11 cellular contexts compared by ENCODE assay signal in the genomic region with DNA sequence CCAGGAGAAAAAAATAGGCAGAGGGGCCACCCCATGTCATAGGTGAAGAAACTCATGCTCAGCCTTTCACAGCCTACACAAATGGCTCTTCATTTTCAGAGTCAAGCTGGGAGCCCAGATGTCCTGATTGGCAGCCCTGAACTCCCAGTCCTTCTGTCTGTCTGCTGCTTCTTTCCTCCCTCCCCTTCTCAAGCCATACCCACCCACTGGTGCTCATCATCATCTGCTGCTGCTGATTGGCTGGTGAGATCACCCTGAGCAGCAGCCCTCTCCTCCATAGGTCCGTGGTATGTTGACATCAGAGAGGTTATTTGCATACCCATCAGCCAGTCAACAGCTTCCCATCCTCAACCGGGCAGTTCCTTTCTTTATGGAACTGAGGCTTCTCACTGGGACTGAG. TPM values are rescaled to one million over a fixed set of nuclear protein-coding genes. Genes with fewer than 3 reads are reported as not detected.
DNase-seq lines count a peak whose midpoint lies in the region; ATAC-seq and TF ChIP-seq lines count a peak whose summit lies in the region.
"Had no signal": no experiment of that assay in that cellular context is flagged by ENCODE, and none has a peak within 500 bp of the region (broad histone marks: within the 10 kb centered on the region; RNA-seq: fewer than 3 reads in every experiment).

No MANE protein-coding gene starts in this region.

- ATAC-seq in left lobe of liver (no peak), right cardiac atrium (no peak), GM18519 (IDR thresholded peaks at IDR 0.05; ENCODE audit: low FRiP score, unreplicated experiment) (no peak)
- ATAC-seq: GM12878 had no signal

- H3K9me3 Mint-ChIP-seq in CD8-positive, alpha-beta memory T cell: no peaks in the 10 kb centered on the region
- no peaks in the 10 kb centered on the region for H3K9me3 Mint-ChIP-seq in HFFc6
- no peaks in the 10 kb centered on the region for H3K9me3 Mint-ChIP-seq in activated naive CD8-positive, alpha-beta T cell treated with anti-CD3 and anti-CD28 coated beads for 36 hours

- H3K27ac Mint-ChIP-seq in CD8-positive, alpha-beta memory T cell: peak overlapping the region in 5 of 8 donors; percentile 35 to 73 (median 48)
- H3K27ac Mint-ChIP-seq in HFFc6: no peak overlapping the region
- no peak overlapping the region for H3K27ac Mint-ChIP-seq in activated naive CD8-positive, alpha-beta T cell treated with anti-CD3 and anti-CD28 coated beads for 36 hours

- H3K4me3 ChIP-seq in CD8-positive, alpha-beta memory T cell (ENCODE audit: low read length): no peak overlapping the region
- H3K4me3 ChIP-seq in right cardiac atrium (ENCODE audit: low read length): no peak overlapping the region
- H3K4me3 ChIP-seq: GM12878 had no signal

- H3K27me3 ChIP-seq in CD8-positive, alpha-beta memory T cell (ENCODE audit: insufficient read depth, low read length, poor library complexity, severe bottlenecking): no peaks in the 10 kb centered on the region
- no peaks in the 10 kb centered on the region for H3K27me3 ChIP-seq in right cardiac atrium (ENCODE audit: control insufficient read depth, insufficient read depth)

- H3K36me3 ChIP-seq in CD8-positive, alpha-beta memory T cell (ENCODE audit: insufficient read depth, low read length): no peaks in the 10 kb centered on the region

- peaks cover 0 to 5% of the 10 kb centered on the region in 2 donors for H3K27me3 Mint-ChIP-seq in CD8-positive, alpha-beta memory T cell
- peaks cover 44% of the 10 kb centered on the region for H3K27me3 Mint-ChIP-seq in HFFc6 (ENCODE audit: insufficient read depth)
- peaks cover 4% of the 10 kb centered on the region for H3K27me3 Mint-ChIP-seq in activated naive CD8-positive, alpha-beta T cell treated with anti-CD3 and anti-CD28 coated beads for 36 hours

- H3K9me3 ChIP-seq in CD8-positive, alpha-beta memory T cell (ENCODE audit: low read length): no peaks in the 10 kb centered on the region
- no peaks in the 10 kb centered on the region for H3K9me3 ChIP-seq in right cardiac atrium (ENCODE audit: control insufficient read depth, low read length)

- no peak overlapping the region for H3K27ac ChIP-seq in CD8-positive, alpha-beta memory T cell (ENCODE audit: low read depth, low read length)
- H3K27ac ChIP-seq in right cardiac atrium (ENCODE audit: low read length): no peak overlapping the region

- WGBS in right cardiac atrium: 22% methylated on average over 2 of the region's 2 CpGs

- CTCF ChIA-PET in CD8-positive, alpha-beta memory T cell (lab: Charles Lee): interaction anchor here (1.0 to 18.3 kb wide), 3 partner anchors 120 to 163 kb away, joined by 3 to 1027 read pairs (median 3); a partner anchor contains a TSS

- H3K36me3 Mint-ChIP-seq in CD8-positive, alpha-beta memory T cell: no peaks in the 10 kb centered on the region
- H3K36me3 Mint-ChIP-seq in HFFc6 (ENCODE audit: low read depth): no peaks in the 10 kb centered on the region
- H3K36me3 Mint-ChIP-seq in activated naive CD8-positive, alpha-beta T cell treated with anti-CD3 and anti-CD28 coated beads for 36 hours: no peaks in the 10 kb centered on the region

- peaks cover 18% of the 10 kb centered on the region for H3K4me1 ChIP-seq in CD8-positive, alpha-beta memory T cell (ENCODE audit: insufficient read depth, low read length)
- H3K4me1 ChIP-seq in right cardiac atrium (ENCODE audit: control insufficient read depth, insufficient read depth, low read length): no peaks in the 10 kb centered on the region

- intact Hi-C loops in right cardiac atrium (cut with DNase I): loop anchor here in 3 of 4 donors (5.0 kb wide), 2 partner anchors 163 to 478 kb away; no protein-coding TSS in a partner anchor

- POLR2A ChIA-PET in CD8-positive, alpha-beta memory T cell (lab: Charles Lee): no interaction called here

- no peak for TF ChIP-seq CTCF in HFFc6 (IDR thresholded peaks at IDR 0.05)

- DNase-seq in CD8-positive, alpha-beta memory T cell: no peak
- peak; percentile 47 for DNase-seq in HFFc6
- peak; percentile 65 for DNase-seq in SW480 (ENCODE audit: low spot score)
- DNase-seq in iPS-NIHi7 (ENCODE audit: extremely low spot score): peak; percentile 79
- DNase-seq in left lobe of liver (ENCODE audit: low spot score): no peak
- DNase-seq in right cardiac atrium: no peak
- DNase-seq in activated naive CD8-positive, alpha-beta T cell treated with anti-CD3 and anti-CD28 coated beads for 36 hours: no peak
- DNase-seq: activated CD4-positive, CD25-positive, alpha-beta regulatory T cell treated with anti-CD3 and anti-CD28 coated beads, Interleukin-2, amount 50 U/mL, for 72 hours; NCI-H187 treated with DMSO at 0.1 percent for 48 hours had no signal

- peaks cover 27 to 35% (median 34%) of the 10 kb centered on the region in 3 donors for H3K4me1 Mint-ChIP-seq in CD8-positive, alpha-beta memory T cell
- peaks cover 14% of the 10 kb centered on the region for H3K4me1 Mint-ChIP-seq in HFFc6 (ENCODE audit: low read depth)
- peaks cover 14% of the 10 kb centered on the region for H3K4me1 Mint-ChIP-seq in activated naive CD8-positive, alpha-beta T cell treated with anti-CD3 and anti-CD28 coated beads for 36 hours

- no peak overlapping the region for H3K4me3 Mint-ChIP-seq in CD8-positive, alpha-beta memory T cell
- H3K4me3 Mint-ChIP-seq in HFFc6: no peak overlapping the region
- H3K4me3 Mint-ChIP-seq in activated naive CD8-positive, alpha-beta T cell treated with anti-CD3 and anti-CD28 coated beads for 36 hours: no peak overlapping the region

RNA-seq across cellular contexts. Expression of a gene that starts 46.1 kb away (rescaled TPM):
- total RNA-seq in CD8-positive, alpha-beta memory T cell: 1 to 10 TPM; 5.6 to 7.7 TPM
- polyA plus RNA-seq in CD8-positive, alpha-beta memory T cell: 3.1 TPM
- total RNA-seq in HFFc6 (2021; fragmentation: NEBNext Ultra II Directional; extraction: Animal tissue kit (Norgen Biotek cat#: 25700)): 1 to 10 TPM; 2.0 to 5.6 (median 2.7) TPM
- 3.5 TPM for total RNA-seq in left lobe of liver
- 10 to 100 TPM; 27.5 to 33.9 (median 29.9) TPM for total RNA-seq in right cardiac atrium
- polyA plus RNA-seq in right cardiac atrium: 9.5 TPM
- 1 to 10 TPM; 4.7 to 4.8 TPM for total RNA-seq in activated naive CD8-positive, alpha-beta T cell treated with anti-CD3 and anti-CD28 coated beads for 36 hours

Comparison
In these comparisons a context has a peak if more than half of its experiments do, and no peak if none do; other contexts are left out.
1. DNase-seq: peak in HFFc6 (single experiment), SW480 (single experiment) and iPS-NIHi7 (single experiment); none in CD8-positive, alpha-beta memory T cell (0 of 5), left lobe of liver (single experiment), right cardiac atrium (0 of 3) and activated naive CD8-positive, alpha-beta T cell treated with anti-CD3 and anti-CD28 coated beads for 36 hours (single experiment).
2. H3K27ac Mint-ChIP-seq: peak in CD8-positive, alpha-beta memory T cell (5 of 8); none in HFFc6 (single experiment) and activated naive CD8-positive, alpha-beta T cell treated with anti-CD3 and anti-CD28 coated beads for 36 hours (single experiment).